ENCODE assay signal across 8 cellular contexts in the genomic region with DNA sequence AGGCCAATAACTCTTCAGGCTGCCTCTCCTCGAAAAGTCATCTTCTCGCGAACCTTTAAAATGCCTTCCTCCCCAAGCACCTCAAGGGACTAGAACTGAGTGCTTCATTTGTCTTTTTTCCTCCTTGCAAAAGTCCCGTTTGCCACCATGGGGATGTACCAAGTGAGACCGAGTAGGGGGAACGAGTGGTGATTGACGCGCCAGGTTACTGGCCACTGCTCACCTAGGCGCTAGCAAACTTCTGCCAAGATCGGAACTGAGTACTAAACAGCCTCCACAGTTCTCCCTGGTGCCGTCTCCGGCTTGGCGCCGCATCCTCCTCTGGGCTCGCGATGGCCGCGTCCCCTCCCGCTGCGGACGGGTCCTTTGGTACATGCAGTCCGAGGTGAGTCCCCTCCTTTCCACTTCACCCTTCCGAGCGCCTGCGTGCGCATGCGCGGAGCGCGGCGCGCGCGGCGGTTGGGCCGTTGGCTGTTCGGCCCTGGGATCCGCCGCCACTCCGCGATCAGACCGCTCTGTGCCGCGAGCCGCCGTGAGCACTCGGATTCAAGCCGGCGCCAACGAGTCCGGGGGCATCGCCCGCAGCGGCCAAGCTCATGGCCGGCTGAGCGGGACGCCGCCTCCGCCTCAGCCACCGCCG. TPM values are rescaled to one million over a fixed set of nuclear protein-coding genes. Genes with fewer than 3 reads are reported as not detected.
A peak's percentile ranks its signal among the peaks of the same experiment; 100 is the strongest.
DNase-seq lines count a peak whose midpoint lies in the region; ATAC-seq and TF ChIP-seq lines count a peak whose summit lies in the region.

A gene (plus strand): TSS at position 402 of the 640 bp plus-strand sequence. CDS start 4,877 bp downstream, outside the sequence.

- H3K9me3 ChIP-seq in fibroblast of lung (ENCODE audit: control insufficient read depth, insufficient read depth, low read depth, low read length), result no peaks in the 10 kb centered on the region

- peaks cover 15% of the 10 kb centered on the region for H3K4me1 ChIP-seq in KMS-11 (ENCODE audit: low read depth, poor library complexity, severe bottlenecking)
- peaks cover 9% of the 10 kb centered on the region for H3K4me1 ChIP-seq in fibroblast of lung (ENCODE audit: control insufficient read depth, extremely low read depth, insufficient read depth, low read length)

- peaks cover 86% of the 10 kb centered on the region for H3K36me3 Mint-ChIP-seq in activated T-helper 17 cell treated with anti-CD3 and anti-CD28 coated beads, Interleukin-2, amount 50 U/mL, for 72 hours (ENCODE audit: low read depth)
- peaks cover 16% of the 10 kb centered on the region for H3K36me3 Mint-ChIP-seq in natural killer cell treated with Interleukin-12 subunit alpha and Interleukin-12 subunit beta and Interleukin-15 and Interleukin-18, amount 100 ng/mL, for 72 hours
- peaks cover 43% of the 10 kb centered on the region for H3K36me3 Mint-ChIP-seq in stimulated activated naive CD8-positive, alpha-beta T cell treated with anti-CD3 and anti-CD28 coated beads, Interleukin-15, Interleukin-2, amounts not matched to agents 100 ng/mL and 50 ng/mL, for 24 hours (ENCODE audit: low read depth)

- H3K27me3 ChIP-seq in KMS-11 (ENCODE audit: insufficient read depth, low read depth) (no peaks in the 10 kb centered on the region), fibroblast of lung (ENCODE audit: control insufficient read depth, insufficient read depth, low read length) (no peaks in the 10 kb centered on the region)

- no peaks in the 10 kb centered on the region for H4K20me1 ChIP-seq in KMS-11 (ENCODE audit: insufficient read depth)
- H4K20me1 ChIP-seq in fibroblast of lung (ENCODE audit: control insufficient read depth, extremely low read depth, insufficient read depth, low read length), result no peaks in the 10 kb centered on the region

- no peaks in the 10 kb centered on the region for H3K9me3 Mint-ChIP-seq in activated T-helper 17 cell treated with anti-CD3 and anti-CD28 coated beads, Interleukin-2, amount 50 U/mL, for 72 hours
- H3K9me3 Mint-ChIP-seq in natural killer cell treated with Interleukin-12 subunit alpha and Interleukin-12 subunit beta and Interleukin-15 and Interleukin-18, amount 100 ng/mL, for 72 hours, result no peaks in the 10 kb centered on the region
- H3K9me3 Mint-ChIP-seq in stimulated activated naive CD8-positive, alpha-beta T cell treated with anti-CD3 and anti-CD28 coated beads, Interleukin-15, Interleukin-2, amounts not matched to agents 100 ng/mL and 50 ng/mL, for 24 hours, result no peaks in the 10 kb centered on the region

- H3K4me3 ChIP-seq in KMS-11 (IDR thresholded peaks at IDR 0.05; ENCODE audit: insufficient read depth, low read depth, low read length) (no peak within 1 kb of the TSS), fibroblast of lung (replicated peaks in 1 of 4; ENCODE audit: control extremely low read depth in 1 of 4, insufficient read depth in 1 of 4, low read depth in 3 of 4, low read length in 4 of 4) (peak within 1 kb of the TSS; percentile 74 to 82 (median 76))

- H2AFZ ChIP-seq in KMS-11 (ENCODE audit: low read depth) (peak within 1 kb of the TSS; percentile 64), fibroblast of lung (ENCODE audit: low read length) (peak within 1 kb of the TSS; percentile 95)

- peak within 1 kb of the TSS; percentile 97 for H3K27ac Mint-ChIP-seq in activated T-helper 17 cell treated with anti-CD3 and anti-CD28 coated beads, Interleukin-2, amount 50 U/mL, for 72 hours
- peak within 1 kb of the TSS; percentile 98 to 99 for H3K27ac Mint-ChIP-seq in natural killer cell treated with Interleukin-12 subunit alpha and Interleukin-12 subunit beta and Interleukin-15 and Interleukin-18, amount 100 ng/mL, for 72 hours
- peak within 1 kb of the TSS; percentile 95 for H3K27ac Mint-ChIP-seq in stimulated activated naive CD8-positive, alpha-beta T cell treated with anti-CD3 and anti-CD28 coated beads, Interleukin-15, Interleukin-2, amounts not matched to agents 100 ng/mL and 50 ng/mL, for 24 hours

- peak; percentile 40 for ATAC-seq in GM21786 (IDR thresholded peaks at IDR 0.05; ENCODE audit: unreplicated experiment)
- peak; percentile 50 for ATAC-seq in activated T-helper 17 cell treated with anti-CD3 and anti-CD28 coated beads, Interleukin-2, amount 50 U/mL, for 72 hours (replicated peaks)
- ATAC-seq in natural killer cell treated with Interleukin-12 subunit alpha and Interleukin-12 subunit beta and Interleukin-15 and Interleukin-18, amount 100 ng/mL, for 72 hours, result peak; percentile 67 to 78

- H3K36me3 ChIP-seq in KMS-11 (ENCODE audit: insufficient read depth) (no peaks in the 10 kb centered on the region), fibroblast of lung (ENCODE audit: control insufficient read depth, insufficient read depth, low read length) (peaks cover 17% of the 10 kb centered on the region)

- H3K79me2 ChIP-seq in KMS-11 (ENCODE audit: insufficient read depth, low read depth) (peaks cover 32% of the 10 kb centered on the region), fibroblast of lung (ENCODE audit: control insufficient read depth, insufficient read depth, low read length) (peaks cover 43% of the 10 kb centered on the region)

- no peak for TF ChIP-seq CTCF in KMS-11 (conservative IDR thresholded peaks at IDR 0.05; ENCODE audit: low read depth, low read length)
- no peak for TF ChIP-seq CTCF in fibroblast of lung (conservative IDR thresholded peaks at IDR 0.05 in 1 of 2, IDR thresholded peaks at IDR 0.05 in 1 of 2; ENCODE audit: low read depth in 1 of 2, low read length in 2 of 2)

- H3K27ac ChIP-seq in KMS-11, result peak within 1 kb of the TSS; percentile 92
- H3K27ac ChIP-seq in fibroblast of lung (ENCODE audit: insufficient read depth, low read length), result peak within 1 kb of the TSS; percentile 98

- H3K4me2 ChIP-seq in KMS-11, result peak within 1 kb of the TSS; percentile 73
- peak within 1 kb of the TSS; percentile 99 for H3K4me2 ChIP-seq in fibroblast of lung (ENCODE audit: extremely low read depth, insufficient read depth, low read length)

- H3K27me3 Mint-ChIP-seq in activated T-helper 17 cell treated with anti-CD3 and anti-CD28 coated beads, Interleukin-2, amount 50 U/mL, for 72 hours, result no peaks in the 10 kb centered on the region
- H3K27me3 Mint-ChIP-seq in natural killer cell treated with Interleukin-12 subunit alpha and Interleukin-12 subunit beta and Interleukin-15 and Interleukin-18, amount 100 ng/mL, for 72 hours, result no peaks in the 10 kb centered on the region
- H3K27me3 Mint-ChIP-seq in stimulated activated naive CD8-positive, alpha-beta T cell treated with anti-CD3 and anti-CD28 coated beads, Interleukin-15, Interleukin-2, amounts not matched to agents 100 ng/mL and 50 ng/mL, for 24 hours, result no peaks in the 10 kb centered on the region

- H3K4me3 Mint-ChIP-seq in activated T-helper 17 cell treated with anti-CD3 and anti-CD28 coated beads, Interleukin-2, amount 50 U/mL, for 72 hours, result peak within 1 kb of the TSS; percentile 89
- peak within 1 kb of the TSS; percentile 95 for H3K4me3 Mint-ChIP-seq in natural killer cell treated with Interleukin-12 subunit alpha and Interleukin-12 subunit beta and Interleukin-15 and Interleukin-18, amount 100 ng/mL, for 72 hours
- H3K4me3 Mint-ChIP-seq in stimulated activated naive CD8-positive, alpha-beta T cell treated with anti-CD3 and anti-CD28 coated beads, Interleukin-15, Interleukin-2, amounts not matched to agents 100 ng/mL and 50 ng/mL, for 24 hours, result peak within 1 kb of the TSS; percentile 87

- DNase-seq in DMS79 treated with DMSO at 0.1 percent for 48 hours (lab: John Stamatoyannopoulos, UW) (peak; percentile 82), RPMI7951 (ENCODE audit: low read depth) (peak; percentile 82), fibroblast of lung (ENCODE audit: low read depth in 2 of 2) (peak; percentile 82 to 83)
- DNase-seq in natural killer cell treated with Interleukin-12 subunit alpha and Interleukin-12 subunit beta and Interleukin-15 and Interleukin-18, amount 100 ng/mL, for 72 hours (ENCODE audit: low spot score), result peak; percentile 91

- H3K9ac ChIP-seq in KMS-11, result peak within 1 kb of the TSS; percentile 95
- peak within 1 kb of the TSS; percentile 92 for H3K9ac ChIP-seq in fibroblast of lung (ENCODE audit: insufficient read depth, low read length)

- H3K4me1 Mint-ChIP-seq in activated T-helper 17 cell treated with anti-CD3 and anti-CD28 coated beads, Interleukin-2, amount 50 U/mL, for 72 hours, result peaks cover 36% of the 10 kb centered on the region
- peaks cover 40 to 43% of the 10 kb centered on the region in 2 donors for H3K4me1 Mint-ChIP-seq in natural killer cell treated with Interleukin-12 subunit alpha and Interleukin-12 subunit beta and Interleukin-15 and Interleukin-18, amount 100 ng/mL, for 72 hours (ENCODE audit: low read depth in 2 of 2)
- H3K4me1 Mint-ChIP-seq in stimulated activated naive CD8-positive, alpha-beta T cell treated with anti-CD3 and anti-CD28 coated beads, Interleukin-15, Interleukin-2, amounts not matched to agents 100 ng/mL and 50 ng/mL, for 24 hours (ENCODE audit: low read depth), result peaks cover 41% of the 10 kb centered on the region

RNA-seq across cellular contexts. Expression of the gene that starts here (rescaled TPM):
- 143 and 179 TPM in 2 replicates for total RNA-seq in RPMI7951 (2014; rRNA removed; shearing (Covaris generic))
- 10 to 100 TPM; 58.3 to 71.5 TPM for total RNA-seq in activated T-helper 17 cell treated with anti-CD3 and anti-CD28 coated beads, Interleukin-2, amount 50 U/mL, for 72 hours
- total RNA-seq in fibroblast of lung, result 34.2 and 57.6 TPM in 2 replicates
- 104 and 135 TPM in 2 replicates for polyA plus RNA-seq in fibroblast of lung
- polyA plus RNA-seq in fibroblast of lung (2012), result 97.8 and 126 TPM in 2 replicates
- 291 and 368 TPM in 2 replicates for polyA minus RNA-seq in fibroblast of lung (ENCODE audit: low replicate concordance)
- total RNA-seq in natural killer cell treated with Interleukin-12 subunit alpha and Interleukin-12 subunit beta and Interleukin-15 and Interleukin-18, amount 100 ng/mL, for 72 hours, result 10 to 100 TPM; 62.2 to 63.7 TPM
